Comparison of ENCODE assay signal across 26 cellular contexts in the genomic region with DNA sequence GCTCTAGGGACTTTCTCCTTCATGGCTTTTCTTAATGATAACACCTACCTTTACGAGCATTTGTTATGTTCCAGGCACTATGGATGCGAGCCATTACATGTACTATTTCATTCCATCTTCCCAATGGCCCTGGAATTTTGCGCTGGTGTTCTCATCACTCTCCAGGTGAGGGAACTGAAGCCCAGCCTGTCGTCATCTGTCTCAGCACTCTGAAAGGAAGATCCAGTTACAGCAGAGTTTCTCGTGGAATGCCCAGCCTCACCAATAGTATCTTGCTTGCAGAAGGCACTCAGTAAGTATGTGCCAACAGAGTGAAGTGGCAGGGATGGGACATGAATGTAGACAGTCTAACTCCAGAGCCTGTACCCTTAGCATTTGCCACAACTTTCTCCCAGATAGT. TPM values are rescaled to one million over a fixed set of nuclear protein-coding genes. Genes with fewer than 3 reads are reported as not detected.
"Had no signal": no experiment of that assay in that cellular context is flagged by ENCODE, and none has a peak within 500 bp of the region (broad histone marks: within the 10 kb centered on the region; RNA-seq: fewer than 3 reads in every experiment).

No MANE protein-coding gene starts in this region.

- H3K36me3 ChIP-seq: esophagus squamous epithelium, heart right ventricle, neural progenitor cell, prostate gland, right atrium auricular region, stomach, thyroid gland had no signal

- H3K27me3 ChIP-seq: right atrium auricular region, thyroid gland had no signal

- FAIRE-seq: endometrium, islet of Langerhans had no signal

- DNase-seq: cortex of kidney; effector memory CD8-positive, alpha-beta T cell; erythroblast; esophagus squamous epithelium; foreskin melanocyte; glutamatergic neuron; heart right ventricle; hippocampal formation; kidney glomerular epithelial cell; left colon; mucosa of descending colon; naive B cell; stimulated activated CD4-positive, alpha-beta T cell treated with anti-CD3 and anti-CD28 coated beads, Interleukin-2, amount 100 ng/mL, for 24 hours; stimulated activated CD4-positive, alpha-beta T cell treated with anti-CD3 and anti-CD28 coated beads, Interleukin-4, amount 100 ng/mL, for 24 hours; stimulated activated naive CD4-positive, alpha-beta T cell treated with Interleukin-2 at 50 U/mL for 16 hours; stomach; thyroid gland had no signal

- H3K4me3 ChIP-seq: esophagus squamous epithelium, heart right ventricle, lung, mucosa of descending colon, neural progenitor cell, prostate gland, right atrium auricular region, stomach, thyroid gland had no signal

RNA-seq across cellular contexts. Expression of a gene that starts 56.8 kb away (rescaled TPM):
- total RNA-seq: dermis microvascular lymphatic vessel endothelial cell; natural killer cell treated with Interleukin-12 subunit alpha and Interleukin-12 subunit beta and Interleukin-15 and Interleukin-18, amount 100 ng/mL, for 72 hours; temporal lobe had no signal
